In the genomic region with DNA sequence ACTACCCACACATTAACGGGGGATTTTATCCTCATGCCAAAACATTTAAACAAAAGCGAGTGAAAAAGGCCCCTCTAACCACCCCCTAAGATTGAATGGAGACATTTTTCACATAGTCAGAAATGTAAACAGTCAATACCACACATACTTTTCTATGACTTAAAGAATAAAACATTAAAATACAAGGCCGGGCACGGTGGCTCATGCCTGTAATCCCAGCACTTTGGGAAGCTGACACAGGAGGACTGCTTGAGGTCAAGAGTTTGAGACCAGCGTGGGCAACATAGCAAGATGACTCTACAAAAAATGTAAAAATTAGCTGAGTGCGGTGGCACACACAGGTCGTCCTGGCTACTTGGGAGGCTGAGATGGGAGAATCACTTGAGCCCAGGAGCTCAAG, we compare ENCODE assay signal across 1 cellular context.
TF ChIP-seq lines count a peak whose summit lies in the region.

No MANE protein-coding gene starts in this region.

TF ChIP-seq in GM23338, 12 proteins besides CTCF, POLR2A, EP300 and RAD21 (continued from another document):
- TF ChIP-seq, protein P1, sequence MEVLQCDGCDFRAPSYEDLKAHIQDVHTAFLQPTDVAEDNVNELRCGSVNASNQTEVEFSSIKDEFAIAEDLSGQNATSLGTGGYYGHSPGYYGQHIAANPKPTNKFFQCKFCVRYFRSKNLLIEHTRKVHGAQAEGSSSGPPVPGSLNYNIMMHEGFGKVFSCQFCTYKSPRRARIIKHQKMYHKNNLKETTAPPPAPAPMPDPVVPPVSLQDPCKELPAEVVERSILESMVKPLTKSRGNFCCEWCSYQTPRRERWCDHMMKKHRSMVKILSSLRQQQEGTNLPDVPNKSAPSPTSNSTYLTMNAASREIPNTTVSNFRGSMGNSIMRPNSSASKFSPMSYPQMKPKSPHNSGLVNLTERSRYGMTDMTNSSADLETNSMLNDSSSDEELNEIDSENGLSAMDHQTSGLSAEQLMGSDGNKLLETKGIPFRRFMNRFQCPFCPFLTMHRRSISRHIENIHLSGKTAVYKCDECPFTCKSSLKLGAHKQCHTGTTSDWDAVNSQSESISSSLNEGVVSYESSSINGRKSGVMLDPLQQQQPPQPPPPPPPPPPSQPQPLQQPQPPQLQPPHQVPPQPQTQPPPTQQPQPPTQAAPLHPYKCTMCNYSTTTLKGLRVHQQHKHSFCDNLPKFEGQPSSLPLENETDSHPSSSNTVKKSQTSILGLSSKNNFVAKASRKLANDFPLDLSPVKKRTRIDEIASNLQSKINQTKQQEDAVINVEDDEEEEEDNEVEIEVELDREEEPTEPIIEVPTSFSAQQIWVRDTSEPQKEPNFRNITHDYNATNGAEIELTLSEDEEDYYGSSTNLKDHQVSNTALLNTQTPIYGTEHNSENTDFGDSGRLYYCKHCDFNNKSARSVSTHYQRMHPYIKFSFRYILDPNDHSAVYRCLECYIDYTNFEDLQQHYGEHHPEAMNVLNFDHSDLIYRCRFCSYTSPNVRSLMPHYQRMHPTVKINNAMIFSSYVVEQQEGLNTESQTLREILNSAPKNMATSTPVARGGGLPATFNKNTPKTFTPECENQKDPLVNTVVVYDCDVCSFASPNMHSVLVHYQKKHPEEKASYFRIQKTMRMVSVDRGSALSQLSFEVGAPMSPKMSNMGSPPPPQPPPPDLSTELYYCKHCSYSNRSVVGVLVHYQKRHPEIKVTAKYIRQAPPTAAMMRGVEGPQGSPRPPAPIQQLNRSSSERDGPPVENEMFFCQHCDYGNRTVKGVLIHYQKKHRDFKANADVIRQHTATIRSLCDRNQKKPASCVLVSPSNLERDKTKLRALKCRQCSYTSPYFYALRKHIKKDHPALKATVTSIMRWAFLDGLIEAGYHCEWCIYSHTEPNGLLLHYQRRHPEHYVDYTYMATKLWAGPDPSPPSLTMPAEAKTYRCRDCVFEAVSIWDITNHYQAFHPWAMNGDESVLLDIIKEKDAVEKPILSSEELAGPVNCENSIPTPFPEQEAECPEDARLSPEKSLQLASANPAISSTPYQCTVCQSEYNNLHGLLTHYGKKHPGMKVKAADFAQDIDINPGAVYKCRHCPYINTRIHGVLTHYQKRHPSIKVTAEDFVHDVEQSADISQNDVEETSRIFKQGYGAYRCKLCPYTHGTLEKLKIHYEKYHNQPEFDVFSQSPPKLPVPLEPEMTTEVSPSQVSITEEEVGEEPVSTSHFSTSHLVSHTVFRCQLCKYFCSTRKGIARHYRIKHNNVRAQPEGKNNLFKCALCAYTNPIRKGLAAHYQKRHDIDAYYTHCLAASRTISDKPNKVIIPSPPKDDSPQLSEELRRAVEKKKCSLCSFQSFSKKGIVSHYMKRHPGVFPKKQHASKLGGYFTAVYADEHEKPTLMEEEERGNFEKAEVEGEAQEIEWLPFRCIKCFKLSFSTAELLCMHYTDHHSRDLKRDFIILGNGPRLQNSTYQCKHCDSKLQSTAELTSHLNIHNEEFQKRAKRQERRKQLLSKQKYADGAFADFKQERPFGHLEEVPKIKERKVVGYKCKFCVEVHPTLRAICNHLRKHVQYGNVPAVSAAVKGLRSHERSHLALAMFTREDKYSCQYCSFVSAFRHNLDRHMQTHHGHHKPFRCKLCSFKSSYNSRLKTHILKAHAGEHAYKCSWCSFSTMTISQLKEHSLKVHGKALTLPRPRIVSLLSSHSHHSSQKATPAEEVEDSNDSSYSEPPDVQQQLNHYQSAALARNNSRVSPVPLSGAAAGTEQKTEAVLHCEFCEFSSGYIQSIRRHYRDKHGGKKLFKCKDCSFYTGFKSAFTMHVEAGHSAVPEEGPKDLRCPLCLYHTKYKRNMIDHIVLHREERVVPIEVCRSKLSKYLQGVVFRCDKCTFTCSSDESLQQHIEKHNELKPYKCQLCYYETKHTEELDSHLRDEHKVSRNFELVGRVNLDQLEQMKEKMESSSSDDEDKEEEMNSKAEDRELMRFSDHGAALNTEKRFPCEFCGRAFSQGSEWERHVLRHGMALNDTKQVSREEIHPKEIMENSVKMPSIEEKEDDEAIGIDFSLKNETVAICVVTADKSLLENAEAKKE (CRISPR knock-in tag; IDR thresholded peaks at IDR 0.05) = no peak
- TF ChIP-seq NANOG (IDR thresholded peaks at IDR 0.05; ENCODE audit: borderline replicate concordance) = no peak
- TF ChIP-seq POLR2AphosphoS5 (IDR thresholded peaks at IDR 0.05; ENCODE audit: low read depth) = no peak
- no peak for TF ChIP-seq ZNF114 (CRISPR knock-in tag; IDR thresholded peaks at IDR 0.05)
- TF ChIP-seq EZH2phosphoT487 (IDR thresholded peaks at IDR 0.05; ENCODE audit: unreplicated experiment) = no peak
